32 cellular contexts compared by ENCODE assay signal in the genomic region with DNA sequence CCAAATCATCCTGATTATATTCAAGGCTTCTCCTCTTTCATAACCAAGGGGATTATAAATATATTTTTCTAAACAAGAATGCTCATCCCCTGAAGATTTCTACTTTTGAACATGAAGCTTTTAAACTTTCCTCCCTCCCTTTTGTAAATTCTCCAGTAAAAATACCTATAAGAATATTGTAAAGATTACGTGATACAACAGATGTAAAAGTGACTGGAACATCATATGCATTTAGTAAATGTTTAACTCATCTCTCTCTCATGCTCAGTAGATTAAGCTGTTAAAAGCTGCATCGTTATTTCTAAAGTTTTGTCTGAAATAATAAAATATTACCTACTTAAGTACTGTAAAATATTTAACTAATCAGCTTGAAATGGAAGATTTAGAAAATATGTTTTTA.
"Had no signal": no experiment of that assay in that cellular context is flagged by ENCODE, and none has a peak within 500 bp of the region (broad histone marks: within the 10 kb centered on the region; RNA-seq: fewer than 3 reads in every experiment).

No MANE protein-coding gene starts in this region.

- ATAC-seq: activated naive CD4-positive, alpha-beta T cell treated with anti-CD3 and anti-CD28 coated beads, Interleukin-2, amount 50 U/mL, for 72 hours; activated naive CD8-positive, alpha-beta T cell treated with anti-CD3 and anti-CD28 coated beads, Interleukin-2, amount 50 U/mL, for 24 hours; activated T-cell treated with anti-CD3 and anti-CD28 coated beads, Interleukin-2, amount 50 U/mL, for 4 hours; activated T-cell treated with anti-CD3 and anti-CD28 coated beads, Interleukin-2, amount 50 U/mL, for 72 hours; activated T-helper 17 cell treated with anti-CD3 and anti-CD28 coated beads, Interleukin-2, amount 50 U/mL, for 72 hours; body of pancreas had no signal

- H3K36me3 ChIP-seq: adrenal gland, ascending aorta, brain microvascular endothelial cell, breast epithelium, cardiac muscle cell had no signal

- H3K9me3 ChIP-seq: adrenal gland, ascending aorta, body of pancreas, breast epithelium had no signal

- H3K27me3 ChIP-seq: adrenal gland, ascending aorta, body of pancreas, brain microvascular endothelial cell, breast epithelium, cardiac muscle cell had no signal

- FAIRE-seq: astrocyte, bronchial epithelial cell had no signal

- DNase-seq: activated effector memory CD4-positive, alpha-beta T cell treated with anti-CD3 and anti-CD28 coated beads, Interleukin-2, amount 50 U/mL, for 16 hours; activated effector memory CD4-positive, alpha-beta T cell treated with Interleukin-2 at 50 U/mL for 16 hours; activated gamma-delta T cell; activated gamma-delta T cell treated with Interleukin-2 at 50 U/mL for 16 hours; activated naive CD4-positive, alpha-beta T cell; activated naive CD4-positive, alpha-beta T cell treated with anti-CD3 and anti-CD28 coated beads for 36 hours; activated naive CD4-positive, alpha-beta T cell treated with anti-CD3 and anti-CD28 coated beads, Interleukin-2, amount 10 ng/mL, durations not matched to agents 7 days and 5 days; activated naive CD4-positive, alpha-beta T cell treated with anti-CD3 and anti-CD28 coated beads, Interleukin-2, amount 50 U/mL, for 16 hours; activated naive CD4-positive, alpha-beta T cell treated with Interleukin-2 at 50 U/mL for 16 hours; activated naive CD8-positive, alpha-beta T cell treated with anti-CD3 and anti-CD28 coated beads for 36 hours; activated naive CD8-positive, alpha-beta T cell treated with anti-CD3 and anti-CD28 coated beads, Interleukin-2, amount 10 ng/mL, durations not matched to agents 7 days and 5 days; activated naive CD8-positive, alpha-beta T cell treated with anti-CD3 and anti-CD28 coated beads, Interleukin-2, amount 50 U/mL, for 24 hours; activated T-cell treated with anti-CD3 and anti-CD28 coated beads, Interleukin-2, amount 50 U/mL, for 4 hours; activated T-cell treated with anti-CD3 and anti-CD28 coated beads, Interleukin-2, amount 50 U/mL, for 48 hours; activated T-cell treated with anti-CD3 and anti-CD28 coated beads, Interleukin-2, amount 50 U/mL, for 72 hours; adrenal gland; amniotic stem cell; amygdala; anterior cingulate cortex; aorta; body of pancreas; brain microvascular endothelial cell; caudate nucleus; central memory CD4-positive, alpha-beta T cell; cerebellar nuclear complex had no signal

- H3K4me3 ChIP-seq: adrenal gland, ascending aorta, body of pancreas, breast epithelium, cardiac muscle cell had no signal

- H3K4me1 ChIP-seq: ascending aorta, body of pancreas, breast epithelium had no signal

- H3K27ac ChIP-seq: adrenal gland, ascending aorta, body of pancreas, brain microvascular endothelial cell, breast epithelium, cardiac muscle cell had no signal
